In genomic region chr17:65799454-65799853, GRCh38 we compare ENCODE assay signal across 20 cellular contexts.
DNase-seq lines count a peak whose midpoint lies in the region; ATAC-seq, FAIRE-seq and TF ChIP-seq lines count a peak whose summit lies in the region.
"Had no signal": no experiment of that assay in that cellular context is flagged by ENCODE, and none has a peak within 500 bp of the region (broad histone marks: within the 10 kb centered on the region; RNA-seq: fewer than 3 reads in every experiment).

No MANE protein-coding gene starts in this region.

- H3K4ac ChIP-seq in mesenchymal stem cell (ENCODE audit: low read depth in 1 of 2, low read length in 2 of 2): no peak overlapping the region

- H3K27me3 Mint-ChIP-seq in activated T-cell treated with anti-CD3 and anti-CD28 coated beads, Interleukin-2, amount 50 U/mL, for 24 hours: no peaks in the 10 kb centered on the region
- no peaks in the 10 kb centered on the region for H3K27me3 Mint-ChIP-seq in T-helper 1 cell treated with Interleukin-12 subunit alpha and Interleukin-12 subunit beta and Interleukin-4 antibody, amounts not matched to agents 30 μg/mL and 1 μg/mL, for 36 hours (ENCODE audit: low read depth)

- H2BK15ac ChIP-seq in mesenchymal stem cell (ENCODE audit: low read depth, poor library complexity, severe bottlenecking): no peak overlapping the region

- no peaks in the 10 kb centered on the region for H3K79me1 ChIP-seq in mesenchymal stem cell (replicated peaks; ENCODE audit: low read length, poor library complexity, severe bottlenecking)

- no peak overlapping the region for H2BK5ac ChIP-seq in mesenchymal stem cell (ENCODE audit: low read depth, low read length, poor library complexity, severe bottlenecking)

- peak overlapping the region; percentile 85 for H3K27ac Mint-ChIP-seq in activated T-cell treated with anti-CD3 and anti-CD28 coated beads, Interleukin-2, amount 50 U/mL, for 24 hours
- peak overlapping the region; percentile 39 for H3K27ac Mint-ChIP-seq in T-helper 1 cell treated with Interleukin-12 subunit alpha and Interleukin-12 subunit beta and Interleukin-4 antibody, amounts not matched to agents 30 μg/mL and 1 μg/mL, for 36 hours

- no peaks in the 10 kb centered on the region for H3K4me1 ChIP-seq in mesenchymal stem cell (ENCODE audit: control insufficient read depth, insufficient read depth, low read depth, low read length)
- H3K4me1 ChIP-seq: Caco-2 had no signal

- peaks cover 3% of the 10 kb centered on the region for H3K36me3 Mint-ChIP-seq in activated T-cell treated with anti-CD3 and anti-CD28 coated beads, Interleukin-2, amount 50 U/mL, for 24 hours (ENCODE audit: low read depth)
- H3K36me3 Mint-ChIP-seq in T-helper 1 cell treated with Interleukin-12 subunit alpha and Interleukin-12 subunit beta and Interleukin-4 antibody, amounts not matched to agents 30 μg/mL and 1 μg/mL, for 36 hours (ENCODE audit: low read depth): no peaks in the 10 kb centered on the region

- H3K9me3 Mint-ChIP-seq in activated T-cell treated with anti-CD3 and anti-CD28 coated beads, Interleukin-2, amount 50 U/mL, for 24 hours: peaks cover 22% of the 10 kb centered on the region
- H3K9me3 Mint-ChIP-seq in T-helper 1 cell treated with Interleukin-12 subunit alpha and Interleukin-12 subunit beta and Interleukin-4 antibody, amounts not matched to agents 30 μg/mL and 1 μg/mL, for 36 hours: peaks cover 17% of the 10 kb centered on the region

- H3K4me2 ChIP-seq in mesenchymal stem cell (ENCODE audit: low read length, poor library complexity, severe bottlenecking): no peak overlapping the region

- H2BK12ac ChIP-seq in mesenchymal stem cell (ENCODE audit: low read length in 2 of 2): no peak overlapping the region

- H2AK5ac ChIP-seq in mesenchymal stem cell (ENCODE audit: low read length, severe bottlenecking): no peak overlapping the region

- H3K4me3 Mint-ChIP-seq in activated T-cell treated with anti-CD3 and anti-CD28 coated beads, Interleukin-2, amount 50 U/mL, for 24 hours: peak overlapping the region; percentile 3
- H3K4me3 Mint-ChIP-seq in T-helper 1 cell treated with Interleukin-12 subunit alpha and Interleukin-12 subunit beta and Interleukin-4 antibody, amounts not matched to agents 30 μg/mL and 1 μg/mL, for 36 hours: no peak overlapping the region

- H3K9ac ChIP-seq in mesenchymal stem cell (ENCODE audit: low read length): no peak overlapping the region

- H4K8ac ChIP-seq in mesenchymal stem cell (ENCODE audit: low read length): no peak overlapping the region

- no peak overlapping the region for H3K18ac ChIP-seq in mesenchymal stem cell (ENCODE audit: low read depth in 1 of 2, low read length in 2 of 2)

- peak overlapping the region; percentile 10 for H4K91ac ChIP-seq in mesenchymal stem cell (ENCODE audit: low read length)

- no peak for DNase-seq in activated T-cell treated with anti-CD3 and anti-CD28 coated beads, Interleukin-2, amount 50 U/mL, for 24 hours
- DNase-seq in activated T-cell treated with anti-CD3 and anti-CD28 coated beads, Interleukin-2, amount 50 U/mL, for 1 hour: no peak
- DNase-seq in GM12892 (ENCODE audit: insufficient read length) (no peak), mesenchymal stem cell (no peak), H7 (no peak), NCI-H1105 treated with DMSO at 0.1 percent for 48 hours (lab: John Stamatoyannopoulos, UW) (no peak)
- DNase-seq: AML-193, Caco-2, Karpas-422, MM.1S, NCI-H1105, NCI-H187, NCI-H2171, NCI-H446 treated with DMSO at 0.1 percent for 48 hours, NCI-H774 had no signal

- no peak for ATAC-seq in GM21717 (IDR thresholded peaks at IDR 0.05; ENCODE audit: unreplicated experiment)
- ATAC-seq: HCT116 had no signal

- H3K4me1 Mint-ChIP-seq in activated T-cell treated with anti-CD3 and anti-CD28 coated beads, Interleukin-2, amount 50 U/mL, for 24 hours (ENCODE audit: low read depth): peaks cover 28% of the 10 kb centered on the region
- H3K4me1 Mint-ChIP-seq in T-helper 1 cell treated with Interleukin-12 subunit alpha and Interleukin-12 subunit beta and Interleukin-4 antibody, amounts not matched to agents 30 μg/mL and 1 μg/mL, for 36 hours (ENCODE audit: low read depth): peaks cover 2% of the 10 kb centered on the region

- H3K27me3 ChIP-seq in mesenchymal stem cell (ENCODE audit: control insufficient read depth in 1 of 2, insufficient read depth in 1 of 2, low read length in 2 of 2) (no peaks in the 10 kb centered on the region), H7 (ENCODE audit: control insufficient read depth, insufficient read depth, low read length) (no peaks in the 10 kb centered on the region)

- no peak overlapping the region for H2AFZ ChIP-seq in mesenchymal stem cell (ENCODE audit: low read depth, low read length)

- H3K4me3 ChIP-seq in mesenchymal stem cell (ENCODE audit: insufficient read depth in 1 of 2, low read depth in 1 of 2, low read length in 2 of 2): no peak overlapping the region
- H3K4me3 ChIP-seq in H7 (ENCODE audit: insufficient read depth, low read depth, low read length): no peak overlapping the region

- no peak overlapping the region for H3K14ac ChIP-seq in mesenchymal stem cell (ENCODE audit: low read length in 2 of 2)

- no peaks in the 10 kb centered on the region for H3K36me3 ChIP-seq in mesenchymal stem cell (ENCODE audit: control insufficient read depth in 1 of 2, insufficient read depth in 2 of 2, low read depth in 1 of 2, low read length in 2 of 2)
- no peaks in the 10 kb centered on the region for H3K36me3 ChIP-seq in H7 (replicated peaks; ENCODE audit: control insufficient read depth, insufficient read depth, low read length)

- peak; percentile 56 for FAIRE-seq in GM12892 (lab: Jason Lieb, UNC)
- FAIRE-seq: GM18507, RCC 7860 had no signal

- WGBS in mesenchymal stem cell: 100% methylated on average over 1 of the region's 1 CpG

- no peak overlapping the region for H2BK120ac ChIP-seq in mesenchymal stem cell (ENCODE audit: low read depth, low read length)

- no peak for TF ChIP-seq POLR2A in GM12892 (IDR thresholded peaks at IDR 0.05; ENCODE audit: low read depth, low read length)

- H3K9me3 ChIP-seq in mesenchymal stem cell (ENCODE audit: control insufficient read depth, low read length): peaks cover 48% of the 10 kb centered on the region

- no peak overlapping the region for H3K23ac ChIP-seq in mesenchymal stem cell (ENCODE audit: low read length in 2 of 2)

- H3K27ac ChIP-seq in mesenchymal stem cell (ENCODE audit: low read length, poor library complexity, severe bottlenecking): no peak overlapping the region
